Comparison of ENCODE assay signal across 21 cellular contexts in genomic region chr12:332581-333205, GRCh38. TPM values are rescaled to one million over a fixed set of nuclear protein-coding genes. Genes with fewer than 3 reads are reported as not detected.
A peak's percentile ranks its signal among the peaks of the same experiment; 100 is the strongest.
DNase-seq lines count a peak whose midpoint lies in the region; FAIRE-seq and TF ChIP-seq lines count a peak whose summit lies in the region.
"Had no signal": no experiment of that assay in that cellular context is flagged by ENCODE, and none has a peak within 500 bp of the region (broad histone marks: within the 10 kb centered on the region; RNA-seq: fewer than 3 reads in every experiment).

No MANE protein-coding gene starts in this region.

- H3K79me2 ChIP-seq in astrocyte (ENCODE audit: insufficient read depth, low read length) = peaks cover 6% of the 10 kb centered on the region

- no peak overlapping the region for H2AFZ ChIP-seq in astrocyte (ENCODE audit: low read depth, low read length)

- no peaks in the 10 kb centered on the region for H3K27me3 ChIP-seq in breast epithelium
- no peaks in the 10 kb centered on the region for H3K27me3 ChIP-seq in astrocyte (ENCODE audit: insufficient read depth, low read length)
- H3K27me3 ChIP-seq in suprapubic skin = no peaks in the 10 kb centered on the region
- H3K27me3 ChIP-seq in testis = no peaks in the 10 kb centered on the region
- H3K27me3 ChIP-seq: ovary, right atrium auricular region, SJCRH30, upper lobe of right lung had no signal

- no TSS peak for BruUV-seq in MCF 10A (replicated peaks; lab: Mats Ljungman, UMichigan)

- WGBS in suprapubic skin = 63% methylated on average over 2 of the region's 2 CpGs
- 79 to 80% methylated on average over 2 of the region's 2 CpGs for WGBS in testis, 2 donors

- H3K36me3 ChIP-seq in breast epithelium (no peaks in the 10 kb centered on the region), astrocyte (ENCODE audit: insufficient read depth, low read length) (peaks cover 35% of the 10 kb centered on the region), suprapubic skin (peaks cover 44% of the 10 kb centered on the region), testis (ENCODE audit: low read depth, missing control alignments) (no peaks in the 10 kb centered on the region)
- H3K36me3 ChIP-seq: ovary had no signal

- peak; percentile 34 for DNase-seq in MCF 10A (ENCODE audit: unreplicated experiment)
- DNase-seq in breast epithelium (ENCODE audit: low spot score in 2 of 2) = no peak
- DNase-seq in astrocyte (ENCODE audit: low read depth) = peak; percentile 23
- peak; percentile 39 for DNase-seq in epithelial cell of esophagus (ENCODE audit: low read depth)
- no peak for DNase-seq in suprapubic skin (ENCODE audit: low spot score in 2 of 2)
- DNase-seq in activated gamma-delta T cell (lab: John Stamatoyannopoulos, UW) = no peak
- no peak for DNase-seq in erythroblast (lab: John Stamatoyannopoulos, UW)
- DNase-seq in testis = no peak
- DNase-seq: activated CD4-positive, alpha-beta T cell treated with anti-CD3 and anti-CD28 coated beads for 1 hour; activated naive CD4-positive, alpha-beta T cell treated with Interleukin-2 at 50 U/mL for 16 hours; KG1; NCI-H1417 treated with DMSO at 0.1 percent for 48 hours; NCI-H2081; NCI-H226; ovary; SJCRH30; stimulated activated CD4-positive, alpha-beta T cell treated with anti-CD3 and anti-CD28 coated beads, Interleukin-2, amount 100 ng/mL, for 24 hours; T-cell; upper lobe of right lung had no signal

- TF ChIP-seq EP300 in suprapubic skin (IDR thresholded peaks at IDR 0.05) = no peak

- H3K27me3 Mint-ChIP-seq in MCF 10A (ENCODE audit: insufficient read depth, unreplicated experiment) = no peaks in the 10 kb centered on the region
- no peaks in the 10 kb centered on the region for H3K27me3 Mint-ChIP-seq in astrocyte (ENCODE audit: low read depth, unreplicated experiment)
- H3K27me3 Mint-ChIP-seq: T-cell had no signal

- no peaks in the 10 kb centered on the region for H3K9me3 Mint-ChIP-seq in MCF 10A (ENCODE audit: unreplicated experiment)
- H3K9me3 Mint-ChIP-seq in astrocyte (ENCODE audit: unreplicated experiment) = no peaks in the 10 kb centered on the region
- H3K9me3 Mint-ChIP-seq: T-cell had no signal

- H3K4me3 Mint-ChIP-seq in MCF 10A (ENCODE audit: unreplicated experiment) (no peak overlapping the region), astrocyte (ENCODE audit: unreplicated experiment) (no peak overlapping the region)
- H3K4me3 Mint-ChIP-seq: T-cell had no signal

- intact Hi-C loops in MCF 10A (cut with micrococcal nuclease) = no loop called here
- intact Hi-C loops in breast epithelium (cut with DNase I; ENCODE audit: low total_unique reads) = no loop called here
- intact Hi-C loops in testis (cut with DNase I; ENCODE audit: low total_unique reads) = no loop called here

- H4K20me1 ChIP-seq in astrocyte (ENCODE audit: insufficient read depth, low read length) = peaks cover 43% of the 10 kb centered on the region

- peak overlapping the region; percentile 33 for H3K27ac Mint-ChIP-seq in MCF 10A (ENCODE audit: low read depth, unreplicated experiment)
- H3K27ac Mint-ChIP-seq in astrocyte (ENCODE audit: unreplicated experiment) = no peak overlapping the region

- TF ChIP-seq POLR2A in breast epithelium (IDR thresholded peaks at IDR 0.05) (no peak), suprapubic skin (IDR thresholded peaks at IDR 0.05) (no peak), erythroblast (IDR thresholded peaks at IDR 0.05; ENCODE audit: low read length) (no peak), testis (IDR thresholded peaks at IDR 0.05) (no peak)

- CTCF ChIA-PET in MCF 10A (lab: Yijun Ruan, JAX) = no interaction called here

- H3K4me1 Mint-ChIP-seq in MCF 10A (ENCODE audit: insufficient read depth, unreplicated experiment) (peaks cover 23% of the 10 kb centered on the region), astrocyte (ENCODE audit: low read depth, unreplicated experiment) (no peaks in the 10 kb centered on the region)

- H3K4me2 ChIP-seq in astrocyte (ENCODE audit: low read length) = no peak overlapping the region

- TF ChIP-seq CTCF in MCF 10A (IDR thresholded peaks at IDR 0.05; ENCODE audit: unreplicated experiment) (no peak), breast epithelium (IDR thresholded peaks at IDR 0.05) (no peak), astrocyte (IDR thresholded peaks at IDR 0.05; ENCODE audit: insufficient read depth, low read depth, low read length) (no peak), epithelial cell of esophagus (IDR thresholded peaks at IDR 0.05; ENCODE audit: insufficient read depth, low read depth, low read length, missing control alignments) (no peak), suprapubic skin (IDR thresholded peaks at IDR 0.05) (no peak), testis (IDR thresholded peaks at IDR 0.05) (no peak)

- H3K4me3 ChIP-seq in breast epithelium (no peak overlapping the region), astrocyte (ENCODE audit: insufficient read depth, low read depth, low read length) (no peak overlapping the region), epithelial cell of esophagus (ENCODE audit: low read length) (no peak overlapping the region), suprapubic skin (no peak overlapping the region), testis (no peak overlapping the region)
- H3K4me3 ChIP-seq: lung, ovary, right atrium auricular region, SJCRH30, upper lobe of right lung had no signal

- peaks cover 82% of the 10 kb centered on the region for H3K36me3 Mint-ChIP-seq in MCF 10A (ENCODE audit: insufficient read depth, unreplicated experiment)
- peaks cover 15% of the 10 kb centered on the region for H3K36me3 Mint-ChIP-seq in astrocyte (ENCODE audit: low read depth, unreplicated experiment)

- no peaks in the 10 kb centered on the region for H3K9me3 ChIP-seq in breast epithelium
- no peaks in the 10 kb centered on the region for H3K9me3 ChIP-seq in astrocyte (ENCODE audit: insufficient read depth, low read depth, low read length)
- H3K9me3 ChIP-seq in suprapubic skin = no peaks in the 10 kb centered on the region
- no peaks in the 10 kb centered on the region for H3K9me3 ChIP-seq in testis
- H3K9me3 ChIP-seq: ovary, right atrium auricular region, SJCRH30, upper lobe of right lung had no signal

- H3K4me1 ChIP-seq in breast epithelium (no peaks in the 10 kb centered on the region), astrocyte (ENCODE audit: insufficient read depth, low read length) (no peaks in the 10 kb centered on the region), suprapubic skin (peaks cover 16% of the 10 kb centered on the region), testis (no peaks in the 10 kb centered on the region)
- H3K4me1 ChIP-seq: right atrium auricular region, SJCRH30, upper lobe of right lung had no signal

- POLR2A ChIA-PET in MCF 10A (lab: Yijun Ruan, JAX) = interaction anchor here (0.7 to 1.7 kb wide), 7 partner anchors 10 to 57 kb away, joined by 3 to 7 read pairs (median 4); partner anchors contain the start of gene KDM5A

- no peak for FAIRE-seq in astrocyte (lab: Jason Lieb, UNC)

- H3K9ac ChIP-seq in astrocyte (ENCODE audit: low read length) = no peak overlapping the region

- H3K27ac ChIP-seq in breast epithelium = no peak overlapping the region
- no peak overlapping the region for H3K27ac ChIP-seq in astrocyte (ENCODE audit: low read depth, low read length)
- peak overlapping the region; percentile 5 for H3K27ac ChIP-seq in suprapubic skin
- no peak overlapping the region for H3K27ac ChIP-seq in testis
- H3K27ac ChIP-seq: ovary, right atrium auricular region, SJCRH30, upper lobe of right lung had no signal

RNA-seq across cellular contexts. Expression of gene KDM5A, which starts 56.4 kb away (rescaled TPM):
- total RNA-seq in MCF 10A (2022) (58.0 and 71.6 TPM in 2 replicates), breast epithelium (10 to 100 TPM; 55.8 to 83.6 (median 57.4) TPM), astrocyte (79.8 and 80.8 TPM in 2 replicates), suprapubic skin (100 to 1,000 TPM in 2 of 4 donors, 10 to 100 TPM in 2; 43.1 to 126 (median 92.1) TPM), testis (100 to 1,000 TPM; 113 to 127 TPM)
- 41.7 TPM for polyA plus RNA-seq in testis (ENCODE audit: insufficient read depth, low read depth, low replicate concordance)

Comparison
In these comparisons a context has a peak if more than half of its experiments do, and no peak if none do; other contexts are left out.
1. DNase-seq: peak in MCF 10A (single experiment), astrocyte (single experiment) and epithelial cell of esophagus (single experiment); none in breast epithelium (0 of 2), suprapubic skin (0 of 2), activated gamma-delta T cell (single experiment), erythroblast (0 of 2) and testis (single experiment).